Comparison of ENCODE assay signal across 8 cellular contexts in genomic region chr1:156096640-156097391, GRCh38. TPM values are rescaled to one million over a fixed set of nuclear protein-coding genes. Genes with fewer than 3 reads are reported as not detected.
A peak's percentile ranks its signal among the peaks of the same experiment; 100 is the strongest.
DNase-seq lines count a peak whose midpoint lies in the region; ATAC-seq and TF ChIP-seq lines count a peak whose summit lies in the region.

No MANE protein-coding gene starts in this region.

- no peak overlapping the region for H3K27ac ChIP-seq in neural progenitor cell

- ATAC-seq in GM21737 (IDR thresholded peaks at IDR 0.05; ENCODE audit: unreplicated experiment), result peak; percentile 55

- peaks cover 44% of the 10 kb centered on the region for H3F3A ChIP-seq in neural progenitor cell (ENCODE audit: low read depth)

- H3K4me1 Mint-ChIP-seq in neural progenitor cell, result peaks cover 41% of the 10 kb centered on the region

- no peak overlapping the region for H3K4me3 Mint-ChIP-seq in neural progenitor cell

- peaks cover 83% of the 10 kb centered on the region for H3K79me2 ChIP-seq in neural progenitor cell (ENCODE audit: low read depth)

- H3K4me3 ChIP-seq in neural progenitor cell, result no peak overlapping the region

- no peaks in the 10 kb centered on the region for H3K9me3 Mint-ChIP-seq in neural progenitor cell

- H4K20me1 ChIP-seq in neural progenitor cell (ENCODE audit: low read depth), result peaks cover 100% of the 10 kb centered on the region

- H3K4me1 ChIP-seq in neural progenitor cell, result peaks cover 15% of the 10 kb centered on the region

- peaks cover 43% of the 10 kb centered on the region for H3K36me3 Mint-ChIP-seq in neural progenitor cell

- H3K9me3 ChIP-seq in neural progenitor cell (ENCODE audit: low read depth), result no peaks in the 10 kb centered on the region

- peak; percentile 90 for TF ChIP-seq CTCF in neural progenitor cell (IDR thresholded peaks at IDR 0.05)

- H3K36me3 ChIP-seq in neural progenitor cell, result peaks cover 3% of the 10 kb centered on the region

- DNase-seq in DMS79 (lab: John Stamatoyannopoulos, UW) (peak; percentile 16), KG1 (lab: John Stamatoyannopoulos, UW) (peak; percentile 68), RPMI8226 (peak; percentile 89), fibroblast of peridontal ligament (ENCODE audit: extremely low read depth) (peak; percentile 83), neural progenitor cell (ENCODE audit: low spot score) (peak; percentile 84), stromal cell of bone marrow (ENCODE audit: low read depth) (peak; percentile 86)
- DNase-seq in activated T-helper 9 cell treated with anti-CD3 and anti-CD28 coated beads, Interleukin-2, amount 50 U/mL, for 16 hours (ENCODE audit: low read depth), result peak; percentile 84

- H3K9ac ChIP-seq in neural progenitor cell, result no peak overlapping the region

- no peaks in the 10 kb centered on the region for H3K27me3 ChIP-seq in neural progenitor cell

- peaks cover 9% of the 10 kb centered on the region for H3K27me3 Mint-ChIP-seq in neural progenitor cell (ENCODE audit: insufficient read depth, low read depth)

- no peak overlapping the region for H2AFZ ChIP-seq in neural progenitor cell (replicated peaks)

- no peak overlapping the region for H3K4me2 ChIP-seq in neural progenitor cell

- H3K27ac Mint-ChIP-seq in neural progenitor cell, result peak overlapping the region; percentile 31

RNA-seq across cellular contexts. Expression of gene MEX3A, which starts 14.6 kb away (rescaled TPM):
- total RNA-seq in neural progenitor cell (ENCODE audit: low replicate concordance), result 32.2 and 62.6 TPM in 2 replicates

RNA-seq across cellular contexts. Expression of gene LMNA, which starts 17.7 kb away (rescaled TPM):
- total RNA-seq in neural progenitor cell (ENCODE audit: low replicate concordance), result 20.5 and 35.8 TPM in 2 replicates

RNA-seq across cellular contexts. Expression of gene RAB25, which starts 35.9 kb away (rescaled TPM):
- total RNA-seq in neural progenitor cell (ENCODE audit: low replicate concordance), result 2.4 and 7.7 TPM in 2 replicates

RNA-seq across cellular contexts. Expression of gene LAMTOR2, which starts 42.2 kb away (rescaled TPM):
- total RNA-seq in neural progenitor cell (ENCODE audit: low replicate concordance), result 29.4 and 50.6 TPM in 2 replicates

RNA-seq across cellular contexts. Expression of gene UBQLN4, which starts 43.2 kb away (rescaled TPM):
- 43.7 and 64.9 TPM in 2 replicates for total RNA-seq in neural progenitor cell (ENCODE audit: low replicate concordance)

Comparison
In these comparisons a context has a peak if more than half of its experiments do, and no peak if none do; other contexts are left out.
1. DNase-seq: peak in every context shown above with its lines; median percentile 89 in RPMI8226; 86 in stromal cell of bone marrow; 84 in activated T-helper 9 cell treated with anti-CD3 and anti-CD28 coated beads, Interleukin-2, amount 50 U/mL, for 16 hours; 84 in neural progenitor cell; 83 in fibroblast of peridontal ligament; 68 in KG1; 16 in DMS79.